25 cellular contexts compared by ENCODE assay signal in genomic region chr2:125324273-125324672, GRCh38.
"Had no signal": no experiment of that assay in that cellular context is flagged by ENCODE, and none has a peak within 500 bp of the region (broad histone marks: within the 10 kb centered on the region; RNA-seq: fewer than 3 reads in every experiment).

No MANE protein-coding gene starts in this region.

- H3K4me1 ChIP-seq: neural progenitor cell, parathyroid adenoma, psoas muscle, right lobe of liver, sigmoid colon, stomach, thyroid gland, tibial nerve, upper lobe of left lung, vagina had no signal

- H2AFZ ChIP-seq: neural progenitor cell, parathyroid adenoma had no signal

- ATAC-seq: psoas muscle; right cardiac atrium; right lobe of liver; stimulated activated effector memory CD8-positive, alpha-beta T cell treated with anti-CD3 and anti-CD28 coated beads, Interleukin-12 subunit alpha, Interleukin-12 subunit beta, amount 100 ng/mL, for 72 hours; stimulated activated naive B cell treated with anti-CD40 and anti-IgM and Interleukin-4, amounts not matched to agents 10 μg/mL and 1 μg/mL and 100 μg/mL, for 72 hours had no signal

- H3K9ac ChIP-seq: neural progenitor cell, parathyroid adenoma had no signal

- H3K4me3 ChIP-seq: neural progenitor cell, ovary, psoas muscle, right lobe of liver, sigmoid colon, stomach, thoracic aorta, thyroid gland, tibial nerve, upper lobe of left lung, vagina had no signal

- H3K27me3 ChIP-seq: neural progenitor cell, ovary, right lobe of liver, sigmoid colon, stomach, thyroid gland, tibial nerve, upper lobe of left lung, vagina had no signal

- H3K4me2 ChIP-seq: neural progenitor cell had no signal

- FAIRE-seq: small intestine, urothelium cell line had no signal

- H3K79me2 ChIP-seq: parathyroid adenoma had no signal

- H3K36me3 ChIP-seq: neural progenitor cell, ovary, right lobe of liver, sigmoid colon, stomach, thoracic aorta, thyroid gland, tibial nerve, upper lobe of left lung, vagina had no signal

- H3K27ac ChIP-seq: neural progenitor cell, ovary, parathyroid adenoma, psoas muscle, right lobe of liver, sigmoid colon, stomach, thoracic aorta, thyroid gland, tibial nerve, upper lobe of left lung, vagina had no signal

- DNase-seq: occipital lobe; ovary; posterior cingulate gyrus; psoas muscle; right cardiac atrium; right lobe of liver; sigmoid colon; small intestine; stimulated activated CD4-positive, alpha-beta T cell treated with anti-CD3 and anti-CD28 coated beads, Interleukin-15, amount 100 ng/mL, for 24 hours; stimulated activated CD4-positive, alpha-beta T cell treated with anti-CD3 and anti-CD28 coated beads, Interleukin-2, amount 100 ng/mL, for 24 hours; stimulated activated CD4-positive, alpha-beta T cell treated with anti-CD3 and anti-CD28 coated beads, Interleukin-2, amount 100 ng/mL, for 48 hours; stimulated activated CD4-positive, alpha-beta T cell treated with anti-CD3 and anti-CD28 coated beads, Interleukin-4, amount 100 ng/mL, for 24 hours; stimulated activated naive B cell treated with anti-CD40 and anti-IgM and Interleukin-4, amounts not matched to agents 10 μg/mL and 1 μg/mL and 100 μg/mL, for 72 hours; stimulated activated naive CD4-positive, alpha-beta T cell treated with Interleukin-2 at 50 U/mL for 16 hours; stomach; thyroid gland; trophoblast cell; upper lobe of left lung had no signal

- H3K9me3 ChIP-seq: ovary, psoas muscle, right lobe of liver, sigmoid colon, thoracic aorta, thyroid gland, tibial nerve, upper lobe of left lung, vagina had no signal
